ENCODE assay signal across 28 cellular contexts in the genomic region with DNA sequence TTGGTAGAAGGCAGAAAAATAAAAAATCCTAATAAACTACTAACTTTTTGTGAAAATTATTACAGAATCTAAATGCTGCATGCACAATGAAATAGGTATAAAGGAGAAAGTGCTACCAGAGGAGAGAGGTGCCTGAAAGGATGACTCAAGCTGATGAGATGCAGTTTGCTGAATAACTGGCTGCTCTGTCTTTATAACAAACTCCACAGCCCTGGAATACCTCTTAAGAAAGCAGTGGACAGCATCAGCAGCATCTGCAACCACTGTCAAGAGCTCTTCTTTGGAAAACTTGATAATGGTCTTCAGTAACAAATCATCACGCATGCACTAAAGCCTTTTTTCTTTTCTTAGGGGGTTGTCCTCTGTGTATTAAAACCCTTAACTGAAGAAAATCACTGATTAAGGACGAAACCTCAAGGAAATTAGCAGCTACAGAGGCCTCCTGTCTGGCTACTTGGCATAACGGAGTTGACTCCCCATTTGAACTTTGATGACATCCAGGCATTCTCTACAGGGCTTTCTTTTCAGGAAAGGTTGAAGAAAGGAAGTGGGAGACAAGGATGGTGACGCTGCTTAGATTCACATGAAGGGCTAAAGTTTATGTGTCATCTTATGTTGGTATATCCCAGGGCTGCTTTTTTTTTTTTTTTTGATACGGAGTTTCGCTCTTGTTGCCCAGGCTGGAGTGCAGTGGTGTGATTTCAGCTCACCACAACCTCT.
"Had no signal": no experiment of that assay in that cellular context is flagged by ENCODE, and none has a peak within 500 bp of the region (broad histone marks: within the 10 kb centered on the region; RNA-seq: fewer than 3 reads in every experiment).

No MANE protein-coding gene starts in this region.

- H3K27ac Mint-ChIP-seq: activated CD4-positive, alpha-beta memory T cell treated with anti-CD3 and anti-CD28 coated beads, Interleukin-2, amount 10 ng/mL, durations not matched to agents 7 days and 5 days; activated naive CD4-positive, alpha-beta T cell treated with anti-CD3 and anti-CD28 coated beads, Interleukin-2, amount 10 ng/mL, durations not matched to agents 7 days and 5 days; activated naive CD8-positive, alpha-beta T cell treated with anti-CD3 and anti-CD28 coated beads, Interleukin-2, amount 10 ng/mL, durations not matched to agents 7 days and 5 days; activated T-helper 2 cell treated with anti-CD3 and anti-CD28 coated beads, Interferon-gamma antibody, Interleukin-2, Interleukin-4, amounts not matched to agents 10 μg/mL and 5 μg/mL and 100 μg/mL, durations not matched to agents 14 hours and 24 hours and 36 hours; T-helper 17 cell had no signal

- DNase-seq: activated CD4-positive, alpha-beta memory T cell treated with anti-CD3 and anti-CD28 coated beads, Interleukin-2, amount 10 ng/mL, durations not matched to agents 7 days and 5 days; activated CD4-positive, alpha-beta T cell treated with anti-CD3 and anti-CD28 coated beads, Interleukin-2, amount 50 U/mL, for 1 hour; activated CD4-positive, CD25-positive, alpha-beta regulatory T cell; activated gamma-delta T cell treated with Interleukin-2 at 50 U/mL for 16 hours; activated naive CD4-positive, alpha-beta T cell treated with anti-CD3 and anti-CD28 coated beads, Interleukin-2, amount 10 ng/mL, durations not matched to agents 7 days and 5 days; activated naive CD8-positive, alpha-beta T cell treated with anti-CD3 and anti-CD28 coated beads, Interleukin-2, amount 10 ng/mL, durations not matched to agents 7 days and 5 days; activated T-cell treated with anti-CD3 and anti-CD28 coated beads for 4 hours; activated T-cell treated with anti-CD3 and anti-CD28 coated beads, Interleukin-2, amount 50 U/mL, for 48 hours; amniotic stem cell; body of pancreas; central memory CD4-positive, alpha-beta T cell; Karpas-422; NCI-H1105 treated with DMSO at 0.1 percent for 48 hours; NCI-H146; NCI-H187 treated with DMSO at 0.1 percent for 48 hours; NCI-H2081 treated with DMSO at 0.1 percent for 48 hours; NCI-H2171 treated with DMSO at 0.1 percent for 48 hours; NCI-H226; NCI-H510A; NCI-H526 treated with DMSO at 0.1 percent for 48 hours; NCI-H82; SIG-M5; T-helper 17 cell; T-helper 9 cell had no signal

- H3K27me3 ChIP-seq: ascending aorta, body of pancreas had no signal

- H3K9me3 ChIP-seq: ascending aorta, body of pancreas had no signal

- H3K27ac ChIP-seq: ascending aorta, body of pancreas had no signal

- H3K4me3 Mint-ChIP-seq: activated CD4-positive, alpha-beta memory T cell treated with anti-CD3 and anti-CD28 coated beads, Interleukin-2, amount 10 ng/mL, durations not matched to agents 7 days and 5 days; activated naive CD4-positive, alpha-beta T cell treated with anti-CD3 and anti-CD28 coated beads, Interleukin-2, amount 10 ng/mL, durations not matched to agents 7 days and 5 days; activated naive CD8-positive, alpha-beta T cell treated with anti-CD3 and anti-CD28 coated beads, Interleukin-2, amount 10 ng/mL, durations not matched to agents 7 days and 5 days; T-helper 17 cell had no signal

- H3K9me3 Mint-ChIP-seq: activated CD4-positive, alpha-beta memory T cell treated with anti-CD3 and anti-CD28 coated beads, Interleukin-2, amount 10 ng/mL, durations not matched to agents 7 days and 5 days; activated naive CD4-positive, alpha-beta T cell treated with anti-CD3 and anti-CD28 coated beads, Interleukin-2, amount 10 ng/mL, durations not matched to agents 7 days and 5 days; activated naive CD8-positive, alpha-beta T cell treated with anti-CD3 and anti-CD28 coated beads, Interleukin-2, amount 10 ng/mL, durations not matched to agents 7 days and 5 days; activated T-helper 2 cell treated with anti-CD3 and anti-CD28 coated beads, Interferon-gamma antibody, Interleukin-2, Interleukin-4, amounts not matched to agents 10 μg/mL and 5 μg/mL and 100 μg/mL, durations not matched to agents 14 hours and 24 hours and 36 hours had no signal

- H3K4me1 ChIP-seq: body of pancreas had no signal

- ATAC-seq: body of pancreas, T-helper 17 cell had no signal

- H3K27me3 Mint-ChIP-seq: activated CD4-positive, alpha-beta memory T cell treated with anti-CD3 and anti-CD28 coated beads, Interleukin-2, amount 10 ng/mL, durations not matched to agents 7 days and 5 days; activated naive CD4-positive, alpha-beta T cell treated with anti-CD3 and anti-CD28 coated beads, Interleukin-2, amount 10 ng/mL, durations not matched to agents 7 days and 5 days; activated naive CD8-positive, alpha-beta T cell treated with anti-CD3 and anti-CD28 coated beads, Interleukin-2, amount 10 ng/mL, durations not matched to agents 7 days and 5 days; T-helper 17 cell had no signal

- FAIRE-seq: bronchial epithelial cell, TTC549 had no signal

- H3K4me3 ChIP-seq: ascending aorta, body of pancreas had no signal
